31 cellular contexts compared by ENCODE assay signal in the genomic region with DNA sequence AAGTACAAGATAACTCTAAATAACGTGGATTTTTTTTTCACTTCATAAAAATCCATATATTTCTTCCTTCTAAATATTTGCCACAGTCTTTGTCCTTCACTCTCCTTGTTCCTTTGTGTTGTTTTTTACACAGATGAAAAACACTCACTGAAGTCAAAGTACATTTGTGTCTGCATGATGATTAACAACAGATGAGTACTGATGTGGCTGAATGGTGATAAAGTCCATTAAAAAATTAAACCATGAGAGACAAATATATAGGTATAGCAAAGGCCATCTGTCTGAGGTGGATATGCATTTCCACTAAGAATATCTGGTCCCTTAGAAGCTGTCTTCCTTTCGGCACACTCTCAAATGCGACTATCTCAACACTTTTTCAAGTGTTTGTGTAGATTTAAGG.
DNase-seq lines count a peak whose midpoint lies in the region; ATAC-seq, FAIRE-seq and TF ChIP-seq lines count a peak whose summit lies in the region.
"Had no signal": no experiment of that assay in that cellular context is flagged by ENCODE, and none has a peak within 500 bp of the region (broad histone marks: within the 10 kb centered on the region; RNA-seq: fewer than 3 reads in every experiment).

No MANE protein-coding gene starts in this region.

- H3K4me3 ChIP-seq in SK-N-SH (ENCODE audit: low read depth in 2 of 2, low read length in 1 of 2): no peak overlapping the region
- no peak overlapping the region for H3K4me3 ChIP-seq in A549
- H3K4me3 ChIP-seq in DND-41 (ENCODE audit: low read depth in 1 of 2, low read length in 2 of 2): no peak overlapping the region
- H3K4me3 ChIP-seq: BLaER1; BLaER1 treated with 17β-estradiol and CSF1 and Interleukin-3, amounts not matched to agents 10 nM and 100 nM had no signal

- H3K4me2 ChIP-seq in SK-N-SH: no peak overlapping the region
- no peak overlapping the region for H3K4me2 ChIP-seq in A549
- H3K4me2 ChIP-seq in DND-41 (ENCODE audit: insufficient read depth, low read length): no peak overlapping the region
- H3K4me2 ChIP-seq: BLaER1; BLaER1 treated with 17β-estradiol and CSF1 and Interleukin-3, amounts not matched to agents 10 nM and 100 nM had no signal

- H4K20me1 ChIP-seq in SK-N-SH (ENCODE audit: insufficient read depth) (no peaks in the 10 kb centered on the region), DND-41 (ENCODE audit: insufficient read depth, low read length) (no peaks in the 10 kb centered on the region)
- H4K20me1 ChIP-seq: BLaER1; BLaER1 treated with 17β-estradiol and CSF1 and Interleukin-3, amounts not matched to agents 10 nM and 100 nM had no signal

- H3K27me3 ChIP-seq in SK-N-SH (ENCODE audit: insufficient read depth) (no peaks in the 10 kb centered on the region), DND-41 (ENCODE audit: insufficient read depth, low read length, poor library complexity) (no peaks in the 10 kb centered on the region)
- H3K27me3 ChIP-seq: BE2C; BLaER1; BLaER1 treated with 17β-estradiol and CSF1 and Interleukin-3, amounts not matched to agents 10 nM and 100 nM had no signal

- no peaks in the 10 kb centered on the region for H3K9me3 ChIP-seq in SK-N-SH
- no peaks in the 10 kb centered on the region; the same call in 2 of the 3 replicates for H3K9me3 ChIP-seq in A549
- H3K9me3 ChIP-seq in DND-41 (ENCODE audit: insufficient read depth, low read length, severe bottlenecking): no peaks in the 10 kb centered on the region
- H3K9me3 ChIP-seq: BE2C; BLaER1; BLaER1 treated with 17β-estradiol and CSF1 and Interleukin-3, amounts not matched to agents 10 nM and 100 nM; Caco-2 had no signal

- H2AFZ ChIP-seq in SK-N-SH (ENCODE audit: low read depth) (no peak overlapping the region), DND-41 (ENCODE audit: low read depth, low read length) (0 out of 2 replicates have a peak overlapping the region, but pooled peaks have one; percentile 9)

- TF ChIP-seq CTCF in SK-N-SH (IDR thresholded peaks at IDR 0.05): no peak
- no peak for TF ChIP-seq CTCF in A549 (IDR thresholded peaks at IDR 0.05)
- TF ChIP-seq CTCF in DND-41 (IDR thresholded peaks at IDR 0.05; ENCODE audit: borderline replicate concordance, extremely low read depth, low read length, poor library complexity, severe bottlenecking): no peak

- TF ChIP-seq RAD21 in SK-N-SH (IDR thresholded peaks at IDR 0.05; ENCODE audit: low read length) (no peak; the same call in 1 of the 2 replicates), A549 (conservative IDR thresholded peaks at IDR 0.05 in 1 of 2, IDR thresholded peaks at IDR 0.05 in 1 of 2) (no peak)

- H3K4me1 ChIP-seq in SK-N-SH (ENCODE audit: control insufficient read depth in 1 of 2, insufficient read depth in 2 of 2, low read depth in 1 of 2, low read length in 1 of 2): peaks cover 0 to 3% of the 10 kb centered on the region in 2 experiments; a peak in 2 of 4 replicates
- H3K4me1 ChIP-seq in A549: no peaks in the 10 kb centered on the region
- no peaks in the 10 kb centered on the region for H3K4me1 ChIP-seq in DND-41 (ENCODE audit: insufficient read depth, low read length)
- H3K4me1 ChIP-seq: BE2C, BLaER1 had no signal

- no peaks in the 10 kb centered on the region for H3F3A ChIP-seq in SK-N-SH (replicated peaks; ENCODE audit: insufficient read depth)

- TF ChIP-seq POLR2A in A549 (IDR thresholded peaks at IDR 0.05; ENCODE audit: low read length): no peak

- H3K79me2 ChIP-seq in SK-N-SH (ENCODE audit: insufficient read depth): no peaks in the 10 kb centered on the region
- no peaks in the 10 kb centered on the region for H3K79me2 ChIP-seq in DND-41 (ENCODE audit: insufficient read depth, low read length)

- peak; percentile 13 for FAIRE-seq in A549 (lab: Jason Lieb, UNC)
- FAIRE-seq: D721Med, G401.6 had no signal

- WGBS in SK-N-SH (ENCODE audit: low lambda C conversion rate): 31% methylated on average over 3 of the region's 3 CpGs
- 6% methylated on average over 3 of the region's 3 CpGs for WGBS in A549 (ENCODE audit: missing lambda C conversion rate)

- DNase-seq in SK-N-SH (peak; percentile 38), A549 (ENCODE audit: low read depth in 1 of 2, low spot score in 1 of 2) (no peak), DND-41 (no peak), D341Med (ENCODE audit: low spot score) (no peak), NOMO-1 treated with dmso at 0.1 percent for 144 hours (lab: John Stamatoyannopoulos, UW; ENCODE audit: unreplicated experiment) (no peak)
- DNase-seq: 8988T; ACHN; AML-193; BE2C; C1 segment of cervical spinal cord; Caco-2; Calu3; CD4-positive, alpha-beta memory T cell; CD4-positive, alpha-beta T cell; CD4-positive, CD25-positive, alpha-beta regulatory T cell; CD8-positive, alpha-beta memory T cell; CD8-positive, alpha-beta T cell; COR-L47; DMS 273 treated with DMSO at 0.1 percent for 48 hours; DMS153; DMS53; DMS79; DMS79 treated with DMSO at 0.1 percent for 48 hours; EL had no signal

- POLR2A ChIA-PET in SK-N-SH (lab: Yijun Ruan, JAX) (no interaction called here), A549 (lab: Yijun Ruan, JAX) (no interaction called here)

- no peaks in the 10 kb centered on the region for H3K9me2 ChIP-seq in SK-N-SH

- H3K36me3 ChIP-seq in SK-N-SH (replicated peaks in 1 of 2; ENCODE audit: control insufficient read depth in 1 of 2, insufficient read depth in 2 of 2, low read length in 1 of 2): no peaks in the 10 kb centered on the region
- no peaks in the 10 kb centered on the region for H3K36me3 ChIP-seq in DND-41 (ENCODE audit: insufficient read depth, low read length)
- H3K36me3 ChIP-seq: BE2C; BLaER1; BLaER1 treated with 17β-estradiol and CSF1 and Interleukin-3, amounts not matched to agents 10 nM and 100 nM had no signal

- no peak overlapping the region for H3K9ac ChIP-seq in SK-N-SH
- H3K9ac ChIP-seq in DND-41 (ENCODE audit: low read depth, low read length): no peak overlapping the region
- H3K9ac ChIP-seq: BLaER1; BLaER1 treated with 17β-estradiol and CSF1 and Interleukin-3, amounts not matched to agents 10 nM and 100 nM had no signal

- CTCF ChIA-PET in SK-N-SH (lab: Yijun Ruan, JAX) (no interaction called here), A549 (lab: Yijun Ruan, JAX) (no interaction called here)

- H3K27ac ChIP-seq in SK-N-SH (ENCODE audit: low read depth in 2 of 2, low read length in 1 of 2) (peak overlapping the region in 1 of 2 experiments; percentile 67; a peak in 2 of 4 replicates), A549 (no peak overlapping the region), DND-41 (ENCODE audit: low read length) (no peak overlapping the region)
- H3K27ac ChIP-seq: 22Rv1; BLaER1; BLaER1 treated with 17β-estradiol and CSF1 and Interleukin-3, amounts not matched to agents 10 nM and 100 nM; C4-2B had no signal

- ATAC-seq in SK-N-SH treated with all-trans-retinoic acid at 6 μM for 48 hours: no peak
- ATAC-seq in A549: no peak
- no peak for ATAC-seq in DND-41 (ENCODE audit: insufficient read depth, low read depth)
- ATAC-seq: CD8-positive, alpha-beta T cell had no signal

- peak in 1 of 2 experiments; percentile 51; a peak in 1 of 4 replicates for TF ChIP-seq EP300 in SK-N-SH (IDR thresholded peaks at IDR 0.05; ENCODE audit: borderline replicate concordance in 1 of 2, low read depth in 1 of 2, low read length in 1 of 2)
- TF ChIP-seq EP300 in A549 (IDR thresholded peaks at IDR 0.05): no peak

TF ChIP-seq in SK-N-SH, 30 proteins besides CTCF, POLR2A, EP300 and RAD21 (continues in another document):
- TF ChIP-seq, protein P1, sequence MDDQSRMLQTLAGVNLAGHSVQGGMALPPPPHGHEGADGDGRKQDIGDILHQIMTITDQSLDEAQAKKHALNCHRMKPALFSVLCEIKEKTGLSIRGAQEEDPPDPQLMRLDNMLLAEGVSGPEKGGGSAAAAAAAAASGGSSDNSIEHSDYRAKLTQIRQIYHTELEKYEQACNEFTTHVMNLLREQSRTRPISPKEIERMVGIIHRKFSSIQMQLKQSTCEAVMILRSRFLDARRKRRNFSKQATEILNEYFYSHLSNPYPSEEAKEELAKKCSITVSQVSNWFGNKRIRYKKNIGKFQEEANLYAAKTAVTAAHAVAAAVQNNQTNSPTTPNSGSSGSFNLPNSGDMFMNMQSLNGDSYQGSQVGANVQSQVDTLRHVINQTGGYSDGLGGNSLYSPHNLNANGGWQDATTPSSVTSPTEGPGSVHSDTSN (IDR thresholded peaks at IDR 0.05): no peak
- TF ChIP-seq RXRA (IDR thresholded peaks at IDR 0.05; ENCODE audit: borderline replicate concordance, low read depth) (no peak), GATA2 (CRISPR knock-in tag; IDR thresholded peaks at IDR 0.05) (peak; percentile 54; the same call in 1 of the 2 replicates)

TF ChIP-seq in A549, 52 proteins besides CTCF, POLR2A, EP300 and RAD21 (continues in another document):
- TF ChIP-seq FOSL2 (IDR thresholded peaks at IDR 0.05): no peak
- TF ChIP-seq FOSL2 (CRISPR knock-in tag; IDR thresholded peaks at IDR 0.05): no peak
- no peak for TF ChIP-seq TFCP2L1 (CRISPR knock-in tag; IDR thresholded peaks at IDR 0.05)
- no peak for TF ChIP-seq CBX2 (IDR thresholded peaks at IDR 0.05; ENCODE audit: borderline replicate concordance, low read depth)
- TF ChIP-seq SMC3 (IDR thresholded peaks at IDR 0.05): no peak
- TF ChIP-seq FOXS1 (CRISPR knock-in tag; IDR thresholded peaks at IDR 0.05): no peak
- TF ChIP-seq EHF (CRISPR knock-in tag; IDR thresholded peaks at IDR 0.05): no peak
- TF ChIP-seq, protein P2, sequence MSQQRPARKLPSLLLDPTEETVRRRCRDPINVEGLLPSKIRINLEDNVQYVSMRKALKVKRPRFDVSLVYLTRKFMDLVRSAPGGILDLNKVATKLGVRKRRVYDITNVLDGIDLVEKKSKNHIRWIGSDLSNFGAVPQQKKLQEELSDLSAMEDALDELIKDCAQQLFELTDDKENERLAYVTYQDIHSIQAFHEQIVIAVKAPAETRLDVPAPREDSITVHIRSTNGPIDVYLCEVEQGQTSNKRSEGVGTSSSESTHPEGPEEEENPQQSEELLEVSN (IDR thresholded peaks at IDR 0.05; ENCODE audit: borderline replicate concordance, low read depth): no peak
- no peak for TF ChIP-seq ZC3H11A (IDR thresholded peaks at IDR 0.05)
- no peak for TF ChIP-seq RCOR1 (IDR thresholded peaks at IDR 0.05; ENCODE audit: low read depth, low read length)
- TF ChIP-seq, protein P3, sequence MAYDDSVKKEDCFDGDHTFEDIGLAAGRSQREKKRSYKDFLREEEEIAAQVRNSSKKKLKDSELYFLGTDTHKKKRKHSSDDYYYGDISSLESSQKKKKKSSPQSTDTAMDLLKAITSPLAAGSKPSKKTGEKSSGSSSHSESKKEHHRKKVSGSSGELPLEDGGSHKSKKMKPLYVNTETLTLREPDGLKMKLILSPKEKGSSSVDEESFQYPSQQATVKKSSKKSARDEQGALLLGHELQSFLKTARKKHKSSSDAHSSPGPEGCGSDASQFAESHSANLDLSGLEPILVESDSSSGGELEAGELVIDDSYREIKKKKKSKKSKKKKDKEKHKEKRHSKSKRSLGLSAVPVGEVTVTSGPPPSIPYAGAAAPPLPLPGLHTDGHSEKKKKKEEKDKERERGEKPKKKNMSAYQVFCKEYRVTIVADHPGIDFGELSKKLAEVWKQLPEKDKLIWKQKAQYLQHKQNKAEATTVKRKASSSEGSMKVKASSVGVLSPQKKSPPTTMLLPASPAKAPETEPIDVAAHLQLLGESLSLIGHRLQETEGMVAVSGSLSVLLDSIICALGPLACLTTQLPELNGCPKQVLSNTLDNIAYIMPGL (CRISPR knock-in tag; IDR thresholded peaks at IDR 0.05; ENCODE audit: borderline replicate concordance): no peak
- no peak for TF ChIP-seq RNF2 (IDR thresholded peaks at IDR 0.05; ENCODE audit: borderline replicate concordance, low read depth)
